ENCODE assay signal across 8 cellular contexts in genomic region chr4:1201851-1202525, GRCh38. TPM values are rescaled to one million over a fixed set of nuclear protein-coding genes. Genes with fewer than 3 reads are reported as not detected.
A peak's percentile ranks its signal among the peaks of the same experiment; 100 is the strongest.
DNase-seq lines count a peak whose midpoint lies in the region; ATAC-seq lines count a peak whose summit lies in the region.

No MANE protein-coding gene starts in this region.

- H3K9me3 Mint-ChIP-seq in activated T-helper 2 cell treated with anti-CD3 and anti-CD28 coated beads, Interferon-gamma antibody, Interleukin-2, Interleukin-4, amounts not matched to agents 10 μg/mL and 5 μg/mL and 100 μg/mL, durations not matched to agents 14 hours and 24 hours and 36 hours: no peaks in the 10 kb centered on the region
- H3K9me3 Mint-ChIP-seq in immature natural killer cell: no peaks in the 10 kb centered on the region

- peaks cover 40% of the 10 kb centered on the region for H3K4me1 Mint-ChIP-seq in activated T-helper 2 cell treated with anti-CD3 and anti-CD28 coated beads, Interferon-gamma antibody, Interleukin-2, Interleukin-4, amounts not matched to agents 10 μg/mL and 5 μg/mL and 100 μg/mL, durations not matched to agents 14 hours and 24 hours and 36 hours (ENCODE audit: low read depth)
- peaks cover 75 to 81% of the 10 kb centered on the region in 2 donors for H3K4me1 Mint-ChIP-seq in immature natural killer cell

- H3K4me3 Mint-ChIP-seq in activated T-helper 2 cell treated with anti-CD3 and anti-CD28 coated beads, Interferon-gamma antibody, Interleukin-2, Interleukin-4, amounts not matched to agents 10 μg/mL and 5 μg/mL and 100 μg/mL, durations not matched to agents 14 hours and 24 hours and 36 hours (ENCODE audit: low read depth): peak overlapping the region; percentile 65
- peak overlapping the region; percentile 85 to 95 (median 93) for H3K4me3 Mint-ChIP-seq in immature natural killer cell

- DNase-seq in NK-92 (lab: John Stamatoyannopoulos, UW; ENCODE audit: unreplicated experiment) (peak; percentile 44), immature natural killer cell (peak; percentile 97 to 99 (median 98)), NCI-H1417 treated with DMSO at 0.1 percent for 48 hours (lab: John Stamatoyannopoulos, UW) (no peak), kidney glomerular epithelial cell (lab: John Stamatoyannopoulos, UW) (no peak)
- peak; percentile 84 for DNase-seq in activated T-helper 2 cell treated with anti-CD3 and anti-CD28 coated beads, Interferon-gamma antibody, Interleukin-2, Interleukin-4, amounts not matched to agents 10 μg/mL and 5 μg/mL and 100 μg/mL, durations not matched to agents 14 hours and 24 hours and 36 hours (ENCODE audit: low spot score)
- peak; percentile 58 to 72 for DNase-seq in stimulated activated CD4-positive, alpha-beta T cell treated with anti-CD3 and anti-CD28 coated beads, Interleukin-4, amount 100 ng/mL, for 48 hours (ENCODE audit: low read depth in 2 of 2)

- peak overlapping the region; percentile 98 for H3K27ac Mint-ChIP-seq in activated T-helper 2 cell treated with anti-CD3 and anti-CD28 coated beads, Interferon-gamma antibody, Interleukin-2, Interleukin-4, amounts not matched to agents 10 μg/mL and 5 μg/mL and 100 μg/mL, durations not matched to agents 14 hours and 24 hours and 36 hours
- H3K27ac Mint-ChIP-seq in immature natural killer cell: peak overlapping the region; percentile 98 to 100 (median 98)

- H3K27me3 Mint-ChIP-seq in activated T-helper 2 cell treated with anti-CD3 and anti-CD28 coated beads, Interferon-gamma antibody, Interleukin-2, Interleukin-4, amounts not matched to agents 10 μg/mL and 5 μg/mL and 100 μg/mL, durations not matched to agents 14 hours and 24 hours and 36 hours (ENCODE audit: low read depth): no peaks in the 10 kb centered on the region
- H3K27me3 Mint-ChIP-seq in immature natural killer cell (ENCODE audit: low read depth in 3 of 3): peaks cover 37 to 51% (median 43%) of the 10 kb centered on the region in 3 donors

- intact Hi-C loops in activated T-helper 2 cell treated with anti-CD3 and anti-CD28 coated beads, Interferon-gamma antibody, Interleukin-2, Interleukin-4, amounts not matched to agents 10 μg/mL and 5 μg/mL and 100 μg/mL, durations not matched to agents 14 hours and 24 hours and 36 hours (cut with micrococcal nuclease): loop anchor here (1.0 to 2.0 kb wide), 5 partner anchors 15 to 145 kb away; partner anchors contain the start of gene UVSSA

- H3K36me3 Mint-ChIP-seq in activated T-helper 2 cell treated with anti-CD3 and anti-CD28 coated beads, Interferon-gamma antibody, Interleukin-2, Interleukin-4, amounts not matched to agents 10 μg/mL and 5 μg/mL and 100 μg/mL, durations not matched to agents 14 hours and 24 hours and 36 hours (ENCODE audit: low read depth): peaks cover 32% of the 10 kb centered on the region
- H3K36me3 Mint-ChIP-seq in immature natural killer cell: peaks cover 15 to 22% (median 19%) of the 10 kb centered on the region in 3 donors

- ATAC-seq in GM19452 (IDR thresholded peaks at IDR 0.05; ENCODE audit: unreplicated experiment) (peak; percentile 35), HG02970 (IDR thresholded peaks at IDR 0.05; ENCODE audit: low FRiP score, unreplicated experiment) (no peak)

RNA-seq across cellular contexts. Expression of gene SPON2, which starts 29.6 kb away (rescaled TPM):
- 26.1 and 26.7 TPM in 2 replicates for total RNA-seq in activated T-helper 2 cell treated with anti-CD3 and anti-CD28 coated beads, Interferon-gamma antibody, Interleukin-2, Interleukin-4, amounts not matched to agents 10 μg/mL and 5 μg/mL and 100 μg/mL, durations not matched to agents 14 hours and 24 hours and 36 hours
- polyA plus RNA-seq in immature natural killer cell: 1,000 to 10,000 TPM in 2 of 3 donors, 100 to 1,000 TPM in 1; 603 to 1,685 (median 1,079) TPM

RNA-seq across cellular contexts. Expression of gene CTBP1, which starts 46.9 kb away (rescaled TPM):
- 194 and 195 TPM in 2 replicates for total RNA-seq in activated T-helper 2 cell treated with anti-CD3 and anti-CD28 coated beads, Interferon-gamma antibody, Interleukin-2, Interleukin-4, amounts not matched to agents 10 μg/mL and 5 μg/mL and 100 μg/mL, durations not matched to agents 14 hours and 24 hours and 36 hours
- polyA plus RNA-seq in immature natural killer cell: 100 to 1,000 TPM in 1 of 3 donors, 10 to 100 TPM in 2; 72.1 to 110 (median 77.7) TPM

Comparison
In these comparisons a context has a peak if more than half of its experiments do, and no peak if none do; other contexts are left out.
1. DNase-seq: peak in NK-92 (single experiment), activated T-helper 2 cell treated with anti-CD3 and anti-CD28 coated beads, Interferon-gamma antibody, Interleukin-2, Interleukin-4, amounts not matched to agents 10 μg/mL and 5 μg/mL and 100 μg/mL, durations not matched to agents 14 hours and 24 hours and 36 hours (single experiment), immature natural killer cell (3 of 3) and stimulated activated CD4-positive, alpha-beta T cell treated with anti-CD3 and anti-CD28 coated beads, Interleukin-4, amount 100 ng/mL, for 48 hours (2 of 2); none in NCI-H1417 treated with DMSO at 0.1 percent for 48 hours (single experiment) and kidney glomerular epithelial cell (single experiment).